ENCODE assay signal across 20 cellular contexts in the genomic region with DNA sequence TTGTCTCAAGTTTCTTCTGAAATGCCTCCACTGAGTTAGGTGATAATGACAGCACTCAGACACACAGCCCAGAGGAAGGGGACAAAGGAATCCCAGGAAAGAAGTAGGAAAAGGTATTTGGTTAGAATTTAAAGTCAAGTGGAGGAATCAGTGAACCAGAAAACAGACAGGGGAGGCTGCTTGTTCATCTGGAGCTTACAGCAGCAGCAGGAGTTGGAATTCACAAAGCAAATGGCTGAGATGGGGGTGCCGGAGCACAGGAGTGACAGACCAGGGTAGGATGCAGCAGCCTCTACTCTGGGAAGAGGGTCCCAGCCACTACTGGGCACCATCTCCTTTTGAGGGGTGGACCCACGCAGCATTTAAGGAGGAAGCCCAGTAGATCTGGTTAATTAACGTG.
"Had no signal": no experiment of that assay in that cellular context is flagged by ENCODE, and none has a peak within 500 bp of the region (broad histone marks: within the 10 kb centered on the region; RNA-seq: fewer than 3 reads in every experiment).

No MANE protein-coding gene starts in this region.

- H3K27ac Mint-ChIP-seq: natural killer cell had no signal

- DNase-seq: dermis blood vessel endothelial cell; effector memory CD4-positive, alpha-beta T cell; erythroblast; head of caudate nucleus; left ventricle myocardium superior; lower lobe of right lung; natural killer cell; occipital lobe; ovary; stimulated activated CD4-positive, alpha-beta T cell treated with anti-CD3 and anti-CD28 coated beads, Interleukin-12 subunit alpha, Interleukin-12 subunit beta, amount 100 ng/mL, for 4 hours; stimulated activated CD4-positive, alpha-beta T cell treated with anti-CD3 and anti-CD28 coated beads, Interleukin-1b, Interleukin-23, amount 100 ng/mL, for 48 hours; stimulated activated CD4-positive, alpha-beta T cell treated with anti-CD3 and anti-CD28 coated beads, Interleukin-4, amount 100 ng/mL, for 1 hour; stimulated activated CD8-positive, alpha-beta memory T cell treated with anti-CD3 and anti-CD28 coated beads, Interleukin-4, amount 100 ng/mL, for 48 hours; stimulated activated naive CD4-positive, alpha-beta T cell; stomach; upper lobe of left lung had no signal

- ATAC-seq: left ventricle myocardium superior, lower lobe of right lung, natural killer cell, sciatic nerve had no signal

- H3K4me3 ChIP-seq: coronary artery, lower lobe of right lung, ovary, smooth muscle cell, stomach, tibial nerve, upper lobe of left lung had no signal

- H3K4me3 Mint-ChIP-seq: natural killer cell had no signal

- H3K36me3 Mint-ChIP-seq: natural killer cell had no signal

- H3K4me1 Mint-ChIP-seq: natural killer cell had no signal
